27 cellular contexts compared by ENCODE assay signal in genomic region chr2:238776003-238776640, GRCh38.
"Had no signal": no experiment of that assay in that cellular context is flagged by ENCODE, and none has a peak within 500 bp of the region (broad histone marks: within the 10 kb centered on the region; RNA-seq: fewer than 3 reads in every experiment).

No MANE protein-coding gene starts in this region.

- H3K36me3 ChIP-seq: breast epithelium, colonic mucosa, stomach, suprapubic skin, uterus, WERI-Rb-1 had no signal

- H3K9me3 Mint-ChIP-seq: activated naive CD8-positive, alpha-beta T cell treated with anti-CD3 and anti-CD28 coated beads for 36 hours; activated T-helper 17 cell treated with anti-CD3 and anti-CD28 coated beads, Interleukin-2, amount 50 U/mL, for 72 hours; central memory CD8-positive, alpha-beta T cell; effector memory CD8-positive, alpha-beta T cell had no signal

- H3K27ac ChIP-seq: breast epithelium, colonic mucosa, dorsolateral prefrontal cortex, parathyroid adenoma, stomach, suprapubic skin, uterus, WERI-Rb-1 had no signal

- H3K4me1 ChIP-seq: breast epithelium, colonic mucosa, parathyroid adenoma, suprapubic skin, uterus had no signal

- H3K27ac Mint-ChIP-seq: activated CD8-positive, alpha-beta T cell treated with anti-CD3 and anti-CD28 coated beads, Interleukin-2, amount 10 ng/mL, durations not matched to agents 7 days and 5 days; activated naive CD8-positive, alpha-beta T cell treated with anti-CD3 and anti-CD28 coated beads for 36 hours; activated T-helper 17 cell treated with anti-CD3 and anti-CD28 coated beads, Interleukin-2, amount 50 U/mL, for 72 hours; effector memory CD8-positive, alpha-beta T cell had no signal

- H3K9ac ChIP-seq: parathyroid adenoma had no signal

- H3K9me3 ChIP-seq: breast epithelium, colonic mucosa, suprapubic skin, uterus had no signal

- H3K79me2 ChIP-seq: parathyroid adenoma had no signal

- H3K36me3 Mint-ChIP-seq: activated naive CD8-positive, alpha-beta T cell treated with anti-CD3 and anti-CD28 coated beads for 36 hours had no signal

- ATAC-seq: activated CD8-positive, alpha-beta T cell treated with anti-CD3 and anti-CD28 coated beads, Interleukin-2, amount 10 ng/mL, durations not matched to agents 7 days and 5 days; activated T-helper 17 cell treated with anti-CD3 and anti-CD28 coated beads, Interleukin-2, amount 50 U/mL, for 72 hours; effector memory CD8-positive, alpha-beta T cell; esophagus mucosa; left ventricle myocardium superior; right cardiac atrium had no signal

- H3K27me3 ChIP-seq: colonic mucosa, uterus had no signal

- H3K4me1 Mint-ChIP-seq: activated naive CD8-positive, alpha-beta T cell treated with anti-CD3 and anti-CD28 coated beads for 36 hours; activated T-helper 17 cell treated with anti-CD3 and anti-CD28 coated beads, Interleukin-2, amount 50 U/mL, for 72 hours; central memory CD8-positive, alpha-beta T cell had no signal

- H3K4me3 Mint-ChIP-seq: activated CD8-positive, alpha-beta T cell treated with anti-CD3 and anti-CD28 coated beads, Interleukin-2, amount 10 ng/mL, durations not matched to agents 7 days and 5 days; activated naive CD8-positive, alpha-beta T cell treated with anti-CD3 and anti-CD28 coated beads for 36 hours; activated T-helper 17 cell treated with anti-CD3 and anti-CD28 coated beads, Interleukin-2, amount 50 U/mL, for 72 hours; central memory CD8-positive, alpha-beta T cell; effector memory CD8-positive, alpha-beta T cell; nephron progenitor cell had no signal

- DNase-seq: activated CD4-positive, alpha-beta T cell treated with anti-CD3 and anti-CD28 coated beads for 1 hour; activated CD4-positive, alpha-beta T cell treated with anti-CD3 and anti-CD28 coated beads, Interleukin-2, amount 50 U/mL, for 1 hour; activated CD8-positive, alpha-beta T cell treated with anti-CD3 and anti-CD28 coated beads, Interleukin-2, amount 10 ng/mL, durations not matched to agents 7 days and 5 days; activated naive CD4-positive, alpha-beta T cell; activated naive CD8-positive, alpha-beta T cell treated with anti-CD3 and anti-CD28 coated beads for 36 hours; activated T-cell treated with anti-CD3 and anti-CD28 coated beads, Interleukin-2, amount 50 U/mL, for 1 hour; amniotic stem cell; colonic mucosa; dorsolateral prefrontal cortex; effector memory CD8-positive, alpha-beta T cell; glutamatergic neuron; hypothalamus; left ventricle myocardium superior; mammary epithelial cell; nephron progenitor cell; right cardiac atrium; stimulated activated CD4-positive, alpha-beta T cell treated with anti-CD3 and anti-CD28 coated beads, Interleukin-1b, Interleukin-23, amount 100 ng/mL, for 48 hours; stomach; trophoblast cell; uterus; WERI-Rb-1 had no signal

- H2AFZ ChIP-seq: parathyroid adenoma had no signal

- H3K4me3 ChIP-seq: breast epithelium, colonic mucosa, dorsolateral prefrontal cortex, stomach, suprapubic skin, uterus had no signal
